Comparison of ENCODE assay signal across 12 cellular contexts in the genomic region with DNA sequence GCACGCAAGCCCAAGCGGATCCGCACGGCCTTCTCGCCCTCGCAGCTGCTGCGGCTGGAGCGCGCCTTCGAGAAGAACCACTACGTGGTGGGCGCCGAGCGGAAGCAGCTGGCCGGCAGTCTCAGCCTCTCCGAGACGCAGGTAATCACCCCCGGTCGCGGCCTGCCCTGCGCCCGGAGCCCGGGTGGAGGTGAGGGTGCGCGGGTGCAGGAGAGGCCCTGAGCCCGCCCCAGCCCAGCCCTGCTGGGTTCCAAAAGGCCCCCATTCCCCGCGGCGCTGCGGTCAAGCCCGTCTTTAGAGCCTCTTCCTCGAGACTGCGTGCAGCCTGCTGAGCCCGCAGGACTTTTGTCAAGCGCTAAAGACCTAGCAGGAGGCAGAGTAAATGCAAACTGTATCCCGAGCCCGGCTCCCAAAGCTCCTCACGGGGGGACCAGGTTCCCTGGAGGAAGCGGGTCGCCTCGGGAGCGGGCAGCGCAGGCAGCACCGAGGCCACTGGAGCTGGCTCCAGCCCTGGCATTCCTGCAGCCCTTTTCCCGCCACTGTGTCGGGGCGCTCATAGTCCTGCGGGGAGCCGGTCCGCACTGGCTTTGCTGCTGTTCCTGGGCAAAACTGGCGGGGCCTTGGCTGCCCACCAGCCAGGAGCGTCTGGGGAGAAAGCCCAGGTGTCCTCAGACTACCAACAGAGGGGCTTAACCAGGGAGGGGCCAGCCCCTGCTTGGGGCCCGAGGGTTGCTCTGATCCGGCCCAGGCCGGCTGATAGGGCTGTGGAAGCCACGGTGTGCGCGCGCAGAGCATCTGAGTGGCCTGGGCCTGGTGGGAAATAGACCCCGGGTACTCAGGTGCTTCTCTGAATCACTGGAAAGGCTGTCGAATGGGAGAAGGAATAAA. TPM values are rescaled to one million over a fixed set of nuclear protein-coding genes. Genes with fewer than 3 reads are reported as not detected.
DNase-seq lines count a peak whose midpoint lies in the region; ATAC-seq and TF ChIP-seq lines count a peak whose summit lies in the region.
"Had no signal": no experiment of that assay in that cellular context is flagged by ENCODE, and none has a peak within 500 bp of the region (broad histone marks: within the 10 kb centered on the region; RNA-seq: fewer than 3 reads in every experiment).

No MANE protein-coding gene starts in this region.

- no peak for TF ChIP-seq POLR2A in GM18505 (IDR thresholded peaks at IDR 0.05; ENCODE audit: borderline replicate concordance, extremely low read depth, insufficient read depth, insufficient read length)
- no peak for TF ChIP-seq POLR2A in body of pancreas (IDR thresholded peaks at IDR 0.05)

- peaks cover 2% of the 10 kb centered on the region for H4K20me1 ChIP-seq in osteoblast (ENCODE audit: insufficient read depth, low read length)

- intact Hi-C loops in body of pancreas (cut with DNase I) = loop anchor here (5.0 kb wide), 1 partner anchor 37 kb away; the partner anchor contains the start of gene SPR

- H3K27me3 ChIP-seq in body of pancreas = peaks cover 7 to 41% of the 10 kb centered on the region in 2 donors
- H3K27me3 ChIP-seq in osteoblast (ENCODE audit: insufficient read depth, low read length) = peaks cover 100% of the 10 kb centered on the region

- H3K4me2 ChIP-seq in osteoblast (ENCODE audit: insufficient read depth, low read length) = no peak overlapping the region
- H3K4me2 ChIP-seq: KMS-11 had no signal

- no peak overlapping the region for H3K4me3 ChIP-seq in body of pancreas
- no peak overlapping the region for H3K4me3 ChIP-seq in osteoblast (ENCODE audit: insufficient read depth, low read length)

- ATAC-seq in GM18505 (IDR thresholded peaks at IDR 0.05; ENCODE audit: unreplicated experiment) (peak; percentile 45), HG02571 (IDR thresholded peaks at IDR 0.05; ENCODE audit: unreplicated experiment) (peak; percentile 37), body of pancreas (peak; percentile 41), GM19455 (IDR thresholded peaks at IDR 0.05; ENCODE audit: unreplicated experiment) (no peak), GM18873 (IDR thresholded peaks at IDR 0.05; ENCODE audit: low FRiP score, unreplicated experiment) (no peak)
- ATAC-seq: gastroesophageal sphincter had no signal

- H3K27ac ChIP-seq in body of pancreas = no peak overlapping the region
- H3K27ac ChIP-seq in osteoblast (ENCODE audit: low read depth, low read length) = no peak overlapping the region
- H3K27ac ChIP-seq: gastroesophageal sphincter, KMS-11 had no signal

- H3K9me3 ChIP-seq in body of pancreas = no peaks in the 10 kb centered on the region
- peaks cover 14% of the 10 kb centered on the region for H3K9me3 ChIP-seq in osteoblast (ENCODE audit: low read depth, low read length)
- H3K9me3 ChIP-seq: gastroesophageal sphincter had no signal

- no peak for TF ChIP-seq CTCF in body of pancreas (IDR thresholded peaks at IDR 0.05)
- no peak for TF ChIP-seq CTCF in osteoblast (IDR thresholded peaks at IDR 0.05; ENCODE audit: extremely low read depth, low read depth, low read length)

- peaks cover 24% of the 10 kb centered on the region for H3K4me1 ChIP-seq in body of pancreas
- H3K4me1 ChIP-seq in osteoblast (ENCODE audit: insufficient read depth, low read length) = no peaks in the 10 kb centered on the region

- peak in 2 of 4 donors; percentile 15 to 17 for DNase-seq in body of pancreas
- DNase-seq in osteoblast (ENCODE audit: insufficient read length, low spot score, missing footprints) = peak; percentile 85
- DNase-seq in NOMO-1 treated with dmso at 0.1 percent for 144 hours (lab: John Stamatoyannopoulos, UW; ENCODE audit: unreplicated experiment) = no peak
- DNase-seq in iPS-NIHi7 (ENCODE audit: extremely low spot score) = no peak

- 4 to 16% methylated on average over 9 to 61 of the region's 61 CpGs for WGBS in body of pancreas, 2 donors

- no peak overlapping the region for H2AFZ ChIP-seq in osteoblast (ENCODE audit: low read length)

- H3K36me3 ChIP-seq in body of pancreas (replicated peaks in 1 of 2; ENCODE audit: insufficient read depth in 1 of 2, low read depth in 2 of 2) (no peaks in the 10 kb centered on the region), osteoblast (ENCODE audit: insufficient read depth, low read length) (no peaks in the 10 kb centered on the region)
- H3K36me3 ChIP-seq: gastroesophageal sphincter had no signal

- no peaks in the 10 kb centered on the region for H3K79me2 ChIP-seq in osteoblast (ENCODE audit: insufficient read depth, low read length)

RNA-seq across cellular contexts. Expression of gene EMX1, which starts 7.3 kb away (rescaled TPM):
- total RNA-seq in body of pancreas (under 1 TPM; 0.26 to 0.33 TPM), osteoblast (not detected in 2 replicates)
- total RNA-seq: SK-MEL-5, urinary bladder had no signal

RNA-seq across cellular contexts. Expression of gene SPR, which starts 37.4 kb away (rescaled TPM):
- total RNA-seq in body of pancreas (10 to 100 TPM; 62.6 to 84.6 TPM), osteoblast (17.0 and 19.2 TPM in 2 replicates)

Comparison
In these comparisons a context has a peak if more than half of its experiments do, and no peak if none do; other contexts are left out.
1. ATAC-seq: peak in GM18505 (single experiment), HG02571 (single experiment) and body of pancreas (single experiment); none in GM19455 (single experiment) and GM18873 (single experiment).